ENCODE assay signal across 17 cellular contexts in genomic region chr5:137415231-137415681, GRCh38.
DNase-seq lines count a peak whose midpoint lies in the region; ATAC-seq, FAIRE-seq and TF ChIP-seq lines count a peak whose summit lies in the region.
"Had no signal": no experiment of that assay in that cellular context is flagged by ENCODE, and none has a peak within 500 bp of the region (broad histone marks: within the 10 kb centered on the region; RNA-seq: fewer than 3 reads in every experiment).

No MANE protein-coding gene starts in this region.

- no peaks in the 10 kb centered on the region for H3K36me3 Mint-ChIP-seq in astrocyte (ENCODE audit: low read depth, unreplicated experiment)
- no peaks in the 10 kb centered on the region for H3K36me3 Mint-ChIP-seq in stimulated activated effector memory CD8-positive, alpha-beta T cell treated with anti-CD3 and anti-CD28 coated beads, Interleukin-12 subunit alpha, Interleukin-12 subunit beta, amount 100 ng/mL, for 72 hours
- H3K36me3 Mint-ChIP-seq: natural killer cell treated with Interleukin-12 subunit alpha and Interleukin-12 subunit beta and Interleukin-15 and Interleukin-18, amount 100 ng/mL, for 72 hours had no signal

- no peak for TF ChIP-seq CTCF in HFF-Myc (IDR thresholded peaks at IDR 0.05; ENCODE audit: low read depth, low read length, missing control alignments)
- TF ChIP-seq CTCF in astrocyte (IDR thresholded peaks at IDR 0.05; ENCODE audit: insufficient read depth, low read depth, low read length) = no peak
- TF ChIP-seq CTCF in spleen (IDR thresholded peaks at IDR 0.05 in 8 of 11, conservative IDR thresholded peaks at IDR 0.05 in 3 of 11) = no peak

- H3K4me2 ChIP-seq in astrocyte (ENCODE audit: low read length) = peak overlapping the region; percentile 82
- H3K4me2 ChIP-seq: A549 had no signal

- no peak overlapping the region for H3K4me3 Mint-ChIP-seq in astrocyte (ENCODE audit: unreplicated experiment)
- no peak overlapping the region for H3K4me3 Mint-ChIP-seq in stimulated activated effector memory CD8-positive, alpha-beta T cell treated with anti-CD3 and anti-CD28 coated beads, Interleukin-12 subunit alpha, Interleukin-12 subunit beta, amount 100 ng/mL, for 72 hours
- H3K4me3 Mint-ChIP-seq: natural killer cell treated with Interleukin-12 subunit alpha and Interleukin-12 subunit beta and Interleukin-15 and Interleukin-18, amount 100 ng/mL, for 72 hours; T-helper 17 cell had no signal

- H3K4me1 Mint-ChIP-seq in astrocyte (ENCODE audit: low read depth, unreplicated experiment) = peaks cover 12% of the 10 kb centered on the region
- no peaks in the 10 kb centered on the region for H3K4me1 Mint-ChIP-seq in stimulated activated effector memory CD8-positive, alpha-beta T cell treated with anti-CD3 and anti-CD28 coated beads, Interleukin-12 subunit alpha, Interleukin-12 subunit beta, amount 100 ng/mL, for 72 hours
- H3K4me1 Mint-ChIP-seq: T-helper 17 cell had no signal

- no peaks in the 10 kb centered on the region for H4K20me1 ChIP-seq in astrocyte (ENCODE audit: insufficient read depth, low read length)

- WGBS in aorta, 2 donors = 60 to 61% methylated on average over 2 of the region's 2 CpGs
- WGBS in spleen, 5 donors = 81 to 90% (median 85%) methylated on average over 2 of the region's 2 CpGs

- H3K36me3 ChIP-seq in ACC112 (ENCODE audit: insufficient read depth, low read length) (no peaks in the 10 kb centered on the region), astrocyte (ENCODE audit: insufficient read depth, low read length) (no peaks in the 10 kb centered on the region), aorta (ENCODE audit: control insufficient read depth in 1 of 2, insufficient read depth in 2 of 2, low read length in 1 of 2) (no peaks in the 10 kb centered on the region), spleen (no peaks in the 10 kb centered on the region)
- H3K36me3 ChIP-seq: uterus had no signal

- H3K9me3 Mint-ChIP-seq in astrocyte (ENCODE audit: unreplicated experiment) = no peaks in the 10 kb centered on the region
- H3K9me3 Mint-ChIP-seq in stimulated activated effector memory CD8-positive, alpha-beta T cell treated with anti-CD3 and anti-CD28 coated beads, Interleukin-12 subunit alpha, Interleukin-12 subunit beta, amount 100 ng/mL, for 72 hours = peaks cover 8% of the 10 kb centered on the region

- peaks cover 13% of the 10 kb centered on the region for H3K4me1 ChIP-seq in ACC112 (ENCODE audit: control insufficient read depth, insufficient read depth, low read length, unreplicated experiment)
- peaks cover 18% of the 10 kb centered on the region for H3K4me1 ChIP-seq in astrocyte (ENCODE audit: insufficient read depth, low read length)
- H3K4me1 ChIP-seq in aorta (ENCODE audit: control insufficient read depth in 1 of 2, insufficient read depth in 2 of 2, low read length in 2 of 2) = no peaks in the 10 kb centered on the region
- H3K4me1 ChIP-seq in spleen = no peaks in the 10 kb centered on the region
- H3K4me1 ChIP-seq: A549, uterus had no signal

- peak; percentile 36 for DNase-seq in HFF-Myc (ENCODE audit: extremely low read depth, low read depth)
- peak; percentile 94 for DNase-seq in astrocyte (ENCODE audit: low read depth)
- DNase-seq in glomerular visceral epithelial cell (ENCODE audit: extremely low spot score) = peak; percentile 86
- no peak for DNase-seq in retina
- DNase-seq in aorta = no peak
- DNase-seq in spleen = no peak
- DNase-seq in stimulated activated effector memory CD8-positive, alpha-beta T cell treated with anti-CD3 and anti-CD28 coated beads, Interleukin-12 subunit alpha, Interleukin-12 subunit beta, amount 100 ng/mL, for 72 hours (ENCODE audit: low spot score in 2 of 2) = no peak
- DNase-seq: activated CD4-positive, alpha-beta T cell treated with anti-CD3 and anti-CD28 coated beads, Interleukin-2, amount 50 U/mL, for 4 hours; DMS79; left cardiac atrium; stimulated activated CD4-positive, alpha-beta T cell treated with anti-CD3 and anti-CD28 coated beads, Interleukin-15, amount 100 ng/mL, for 24 hours; T-helper 17 cell; uterus had no signal

- H3K27me3 Mint-ChIP-seq in astrocyte (ENCODE audit: low read depth, unreplicated experiment) = peaks cover 2% of the 10 kb centered on the region
- H3K27me3 Mint-ChIP-seq: T-helper 17 cell had no signal

- H3K79me2 ChIP-seq in ACC112 (ENCODE audit: control insufficient read depth, insufficient read depth, low read length, unreplicated experiment) = no peaks in the 10 kb centered on the region
- peaks cover 39% of the 10 kb centered on the region for H3K79me2 ChIP-seq in astrocyte (ENCODE audit: insufficient read depth, low read length)

- ATAC-seq in aorta (ENCODE audit: low FRiP score) = no peak
- ATAC-seq in stimulated activated effector memory CD8-positive, alpha-beta T cell treated with anti-CD3 and anti-CD28 coated beads, Interleukin-12 subunit alpha, Interleukin-12 subunit beta, amount 100 ng/mL, for 72 hours = no peak
- ATAC-seq: A549; natural killer cell treated with Interleukin-12 subunit alpha and Interleukin-12 subunit beta and Interleukin-15 and Interleukin-18, amount 100 ng/mL, for 72 hours; T-helper 17 cell had no signal

- H3K27ac ChIP-seq in ACC112 (ENCODE audit: low read depth, low read length) = peak overlapping the region; percentile 64
- H3K27ac ChIP-seq in astrocyte (ENCODE audit: low read depth, low read length) = peak overlapping the region; percentile 94
- no peak overlapping the region for H3K27ac ChIP-seq in aorta (ENCODE audit: low read depth in 1 of 2, low read length in 2 of 2)
- H3K27ac ChIP-seq in spleen = no peak overlapping the region
- H3K27ac ChIP-seq: A549 had no signal

- intact Hi-C loops in aorta (cut with DNase I) = no loop called here
- intact Hi-C loops in spleen (cut with DNase I; ENCODE audit: low total_unique reads) = no loop called here

- peak overlapping the region; percentile 24; the same call in 1 of the 2 replicates for H3K4me3 ChIP-seq in ACC112 (ENCODE audit: low read depth, low read length)
- no peak overlapping the region for H3K4me3 ChIP-seq in HFF-Myc (replicated peaks; ENCODE audit: low read depth, low read length)
- H3K4me3 ChIP-seq in astrocyte (ENCODE audit: insufficient read depth, low read depth, low read length) = peak overlapping the region; percentile 45
- H3K4me3 ChIP-seq in aorta (ENCODE audit: low read length in 2 of 2) = no peak overlapping the region
- H3K4me3 ChIP-seq in spleen = no peak overlapping the region
- H3K4me3 ChIP-seq: A549, uterus had no signal

- H3K9me3 ChIP-seq in astrocyte (ENCODE audit: insufficient read depth, low read depth, low read length) = no peaks in the 10 kb centered on the region
- H3K9me3 ChIP-seq in aorta (ENCODE audit: control insufficient read depth, low read length) = no peaks in the 10 kb centered on the region
- H3K9me3 ChIP-seq in spleen = peaks cover 0 to 28% (median 16%) of the 10 kb centered on the region in 8 donors
- H3K9me3 ChIP-seq: A549, uterus had no signal

- H2AFZ ChIP-seq in ACC112 (ENCODE audit: low read length, unreplicated experiment) = peak overlapping the region; percentile 47
- peak overlapping the region; percentile 57 for H2AFZ ChIP-seq in astrocyte (ENCODE audit: low read depth, low read length)

- no peaks in the 10 kb centered on the region for H3K27me3 ChIP-seq in ACC112 (ENCODE audit: insufficient read depth, low read length)
- H3K27me3 ChIP-seq in astrocyte (ENCODE audit: insufficient read depth, low read length) = no peaks in the 10 kb centered on the region
- no peaks in the 10 kb centered on the region for H3K27me3 ChIP-seq in aorta (ENCODE audit: control insufficient read depth in 1 of 2, insufficient read depth in 2 of 2, low read length in 1 of 2)
- H3K27me3 ChIP-seq in spleen (replicated peaks in 1 of 7) = no peaks in the 10 kb centered on the region
- H3K27me3 ChIP-seq: uterus had no signal

- no peak for TF ChIP-seq POLR2A in spleen (IDR thresholded peaks at IDR 0.05)

- peak overlapping the region; percentile 59 for H3K9ac ChIP-seq in astrocyte (ENCODE audit: low read length)

- H3K27ac Mint-ChIP-seq in astrocyte (ENCODE audit: unreplicated experiment) = peak overlapping the region; percentile 84
- no peak overlapping the region for H3K27ac Mint-ChIP-seq in stimulated activated effector memory CD8-positive, alpha-beta T cell treated with anti-CD3 and anti-CD28 coated beads, Interleukin-12 subunit alpha, Interleukin-12 subunit beta, amount 100 ng/mL, for 72 hours
- H3K27ac Mint-ChIP-seq: natural killer cell treated with Interleukin-12 subunit alpha and Interleukin-12 subunit beta and Interleukin-15 and Interleukin-18, amount 100 ng/mL, for 72 hours; T-helper 17 cell had no signal

- peak; percentile 54 for FAIRE-seq in astrocyte (lab: Jason Lieb, UNC)
- FAIRE-seq: A549, colon had no signal

Comparison
In these comparisons a context has a peak if more than half of its experiments do, and no peak if none do; other contexts are left out.
1. H3K27ac ChIP-seq: peak in ACC112 (single experiment) and astrocyte (single experiment); none in aorta (0 of 2) and spleen (0 of 8).
2. H3K4me3 ChIP-seq: peak in ACC112 (single experiment) and astrocyte (single experiment); none in HFF-Myc (single experiment), aorta (0 of 2) and spleen (0 of 8).
3. DNase-seq: peak in HFF-Myc (single experiment), astrocyte (single experiment) and glomerular visceral epithelial cell (single experiment); none in retina (single experiment), aorta (0 of 2), spleen (single experiment) and stimulated activated effector memory CD8-positive, alpha-beta T cell treated with anti-CD3 and anti-CD28 coated beads, Interleukin-12 subunit alpha, Interleukin-12 subunit beta, amount 100 ng/mL, for 72 hours (0 of 2).